7 cellular contexts compared by ENCODE assay signal in the genomic region with DNA sequence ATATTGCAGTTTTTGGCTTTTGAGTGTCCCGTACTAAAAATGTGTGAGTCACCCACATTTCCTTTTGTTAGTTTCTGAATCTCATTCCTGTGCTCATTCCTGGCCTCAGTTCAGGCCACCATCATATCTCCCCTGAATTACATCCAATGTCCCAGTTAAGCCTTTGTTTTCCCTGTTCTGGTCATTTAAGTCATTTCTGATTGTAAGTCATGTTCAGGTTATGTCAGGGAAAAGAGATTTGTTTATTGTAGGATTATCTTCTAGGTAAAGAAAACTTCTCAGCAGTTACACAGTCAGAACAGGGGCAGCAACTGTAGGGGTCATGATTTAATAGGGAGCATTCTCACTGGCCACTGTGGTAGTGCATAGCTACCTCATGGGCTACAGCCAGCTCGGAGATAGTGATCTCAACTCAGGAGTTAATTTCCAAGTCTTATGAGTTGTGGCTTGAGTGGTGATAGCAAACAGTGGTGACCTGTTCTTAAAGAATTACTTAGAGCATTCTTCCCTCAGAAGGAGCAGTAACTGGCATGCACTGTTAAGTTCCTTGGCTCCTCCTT. TPM values are rescaled to one million over a fixed set of nuclear protein-coding genes. Genes with fewer than 3 reads are reported as not detected.
DNase-seq lines count a peak whose midpoint lies in the region; ATAC-seq and TF ChIP-seq lines count a peak whose summit lies in the region.

No MANE protein-coding gene starts in this region.

- POLR2A ChIA-PET in HEK293 (lab: Yijun Ruan, JAX), result interaction anchor here (0.6 to 2.6 kb wide), 7 partner anchors 17 to 72 kb away, joined by 3 to 20 read pairs (median 4); partner anchors contain the start of gene GPRC5A
- POLR2A ChIA-PET in WTC11 (lab: Charles Lee), result no interaction called here

- CTCF ChIA-PET in HEK293 (lab: Yijun Ruan, JAX), result interaction anchor here (0.6 to 4.6 kb wide), 4 partner anchors 17 to 123 kb away, joined by 3 to 28 read pairs (median 4); no protein-coding TSS in a partner anchor
- CTCF ChIA-PET in WTC11 (lab: Charles Lee), result no interaction called here

- H3K27ac Mint-ChIP-seq in WTC11 (peak overlapping the region; percentile 17; the same call in 1 of the 2 replicates), nephron progenitor cell (no peak overlapping the region)

- no peaks in the 10 kb centered on the region for H3K27me3 ChIP-seq in tibial artery

- no peaks in the 10 kb centered on the region for H3K27me3 Mint-ChIP-seq in WTC11 (ENCODE audit: low read depth)
- H3K27me3 Mint-ChIP-seq in nephron progenitor cell (ENCODE audit: low read depth, poor library complexity), result no peaks in the 10 kb centered on the region

- peaks cover 7% of the 10 kb centered on the region; the same call in 1 of the 2 replicates for H3K4me1 Mint-ChIP-seq in WTC11
- H3K4me1 Mint-ChIP-seq in nephron progenitor cell, result peaks cover 34% of the 10 kb centered on the region

- ATAC-seq in WTC11 (no peak), GM19463 (IDR thresholded peaks at IDR 0.05; ENCODE audit: unreplicated experiment) (no peak)
- ATAC-seq in activated CD4-positive, CD25-positive, alpha-beta regulatory T cell treated with anti-CD3 and anti-CD28 coated beads, Interleukin-2, amount 50 U/mL, for 24 hours, result no peak

- H3K9me3 ChIP-seq in HEK293 (ENCODE audit: control insufficient read depth, insufficient read depth, low read depth, low read length) (no peaks in the 10 kb centered on the region), tibial artery (no peaks in the 10 kb centered on the region)

- H3K4me3 Mint-ChIP-seq in WTC11, result no peak overlapping the region
- no peak overlapping the region for H3K4me3 Mint-ChIP-seq in nephron progenitor cell

- DNase-seq in WTC11 (ENCODE audit: low spot score) (no peak), glomerular visceral epithelial cell (ENCODE audit: extremely low spot score) (peak; percentile 92), tibial artery (peak in 1 of 2 donors; percentile 48), nephron progenitor cell (no peak)

- intact Hi-C loops in tibial artery (cut with DNase I; ENCODE audit: low total_unique reads), result no loop called here

- no peak for TF ChIP-seq CTCF in HEK293 (tag by site-specific recombination; IDR thresholded peaks at IDR 0.05)
- TF ChIP-seq CTCF in WTC11 (IDR thresholded peaks at IDR 0.05), result no peak
- no peak for TF ChIP-seq CTCF in tibial artery (IDR thresholded peaks at IDR 0.05)
- TF ChIP-seq CTCF in nephron progenitor cell (IDR thresholded peaks at IDR 0.05), result no peak

- H3K4me3 ChIP-seq in HEK293 (ENCODE audit: low read depth, low read length) (no peak overlapping the region), tibial artery (no peak overlapping the region)

- H3K27ac ChIP-seq in HEK293 (ENCODE audit: extremely low read depth, low read depth, low read length) (no peak overlapping the region), tibial artery (peak overlapping the region; percentile 31 to 37)

- H3K36me3 Mint-ChIP-seq in WTC11 (peaks cover 72% of the 10 kb centered on the region), nephron progenitor cell (ENCODE audit: low read depth) (peaks cover 82% of the 10 kb centered on the region)

- H3K36me3 ChIP-seq in HEK293 (ENCODE audit: control insufficient read depth in 2 of 2, insufficient read depth in 1 of 2, low read length in 2 of 2) (peaks cover 45 to 76% of the 10 kb centered on the region in 2 experiments), tibial artery (peaks cover 36 to 50% (median 44%) of the 10 kb centered on the region in 3 donors)

- H3K9me3 Mint-ChIP-seq in WTC11, result no peaks in the 10 kb centered on the region
- no peaks in the 10 kb centered on the region for H3K9me3 Mint-ChIP-seq in nephron progenitor cell

- H3K4me1 ChIP-seq in HEK293 (ENCODE audit: control insufficient read depth, insufficient read depth, low read length) (peaks cover 5% of the 10 kb centered on the region; the same call in 1 of the 2 replicates), tibial artery (peaks cover 0 to 41% (median 21%) of the 10 kb centered on the region in 4 donors)

TF ChIP-seq in HEK293, 187 proteins besides CTCF, POLR2A, EP300 and RAD21 (continues in another document):
- TF ChIP-seq AEBP2 (tag by site-specific recombination; IDR thresholded peaks at IDR 0.05; ENCODE audit: borderline replicate concordance), result no peak
- peak; percentile 93 for TF ChIP-seq GFI1B (tag by site-specific recombination; IDR thresholded peaks at IDR 0.05)
- peak; percentile 53; the same call in 1 of the 2 replicates for TF ChIP-seq FEZF1 (tag by site-specific recombination; IDR thresholded peaks at IDR 0.05)
- peak; percentile 17; the same call in 1 of the 2 replicates for TF ChIP-seq ZNF24 (tag by site-specific recombination; IDR thresholded peaks at IDR 0.05)
- TF ChIP-seq GLI2 (tag by site-specific recombination; IDR thresholded peaks at IDR 0.05; ENCODE audit: borderline replicate concordance, low read depth), result peak; percentile 63; the same call in 1 of the 2 replicates
- TF ChIP-seq ZNF558 (tag by site-specific recombination; IDR thresholded peaks at IDR 0.05), result no peak
- TF ChIP-seq GLIS2 (tag by site-specific recombination; IDR thresholded peaks at IDR 0.05), result peak; percentile 41; the same call in 1 of the 2 replicates
- TF ChIP-seq, protein P1, sequence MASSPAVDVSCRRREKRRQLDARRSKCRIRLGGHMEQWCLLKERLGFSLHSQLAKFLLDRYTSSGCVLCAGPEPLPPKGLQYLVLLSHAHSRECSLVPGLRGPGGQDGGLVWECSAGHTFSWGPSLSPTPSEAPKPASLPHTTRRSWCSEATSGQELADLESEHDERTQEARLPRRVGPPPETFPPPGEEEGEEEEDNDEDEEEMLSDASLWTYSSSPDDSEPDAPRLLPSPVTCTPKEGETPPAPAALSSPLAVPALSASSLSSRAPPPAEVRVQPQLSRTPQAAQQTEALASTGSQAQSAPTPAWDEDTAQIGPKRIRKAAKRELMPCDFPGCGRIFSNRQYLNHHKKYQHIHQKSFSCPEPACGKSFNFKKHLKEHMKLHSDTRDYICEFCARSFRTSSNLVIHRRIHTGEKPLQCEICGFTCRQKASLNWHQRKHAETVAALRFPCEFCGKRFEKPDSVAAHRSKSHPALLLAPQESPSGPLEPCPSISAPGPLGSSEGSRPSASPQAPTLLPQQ (tag by site-specific recombination; IDR thresholded peaks at IDR 0.05), result 0 out of 2 replicates have a peak, but pooled peaks have one; percentile 38
- no peak; the same call in 1 of the 2 replicates for TF ChIP-seq ZNF391 (tag by site-specific recombination; IDR thresholded peaks at IDR 0.05; ENCODE audit: borderline replicate concordance, low read depth)

TF ChIP-seq in WTC11, 78 proteins besides CTCF, POLR2A, EP300 and RAD21:
- no peak for TF ChIP-seq ZNF219 (CRISPR knock-in tag; IDR thresholded peaks at IDR 0.05; ENCODE audit: borderline replicate concordance)

RNA-seq across cellular contexts. Expression of gene DDX47, which starts 6.7 kb away (rescaled TPM):
- 59.2 to 64.8 TPM (median 59.2 TPM) in 3 replicates for total RNA-seq in WTC11 (2021)

RNA-seq across cellular contexts. Expression of gene APOLD1, which starts 34.4 kb away (rescaled TPM):
- total RNA-seq in WTC11 (2021), result 0.44 to 1.1 TPM (median 0.62 TPM) in 3 replicates
